16 cellular contexts compared by ENCODE assay signal in genomic region chr3:189626286-189626685, GRCh38.
"Had no signal": no experiment of that assay in that cellular context is flagged by ENCODE, and none has a peak within 500 bp of the region (broad histone marks: within the 10 kb centered on the region; RNA-seq: fewer than 3 reads in every experiment).

No MANE protein-coding gene starts in this region.

- H3K4me1 ChIP-seq: testis had no signal

- H3K9me3 ChIP-seq: mucosa of descending colon, testis had no signal

- H3K4me3 ChIP-seq: mucosa of descending colon, testis had no signal

- H3K27me3 ChIP-seq: testis had no signal

- H3K9me3 Mint-ChIP-seq: brain; central memory CD8-positive, alpha-beta T cell; dendritic cell treated with granulocyte-macrophage colony-stimulating factor and Interleukin-4, amounts not matched to agents 40 ng/mL and 50 ng/mL, for 4 days; effector memory CD8-positive, alpha-beta T cell; nephron progenitor cell; stimulated activated naive CD8-positive, alpha-beta T cell treated with anti-CD3 and anti-CD28 coated beads, Interleukin-15, Interleukin-2, amounts not matched to agents 100 ng/mL and 50 ng/mL, for 24 hours; WTC11 had no signal

- H3K27me3 Mint-ChIP-seq: activated naive CD8-positive, alpha-beta T cell; central memory CD8-positive, alpha-beta T cell; dendritic cell treated with granulocyte-macrophage colony-stimulating factor and Interleukin-4, amounts not matched to agents 40 ng/mL and 50 ng/mL, for 4 days; effector memory CD8-positive, alpha-beta T cell; stimulated activated naive CD8-positive, alpha-beta T cell treated with anti-CD3 and anti-CD28 coated beads, Interleukin-15, Interleukin-2, amounts not matched to agents 100 ng/mL and 50 ng/mL, for 24 hours had no signal

- H3K4me3 Mint-ChIP-seq: activated naive CD8-positive, alpha-beta T cell; brain; central memory CD8-positive, alpha-beta T cell; dendritic cell treated with granulocyte-macrophage colony-stimulating factor and Interleukin-4, amounts not matched to agents 40 ng/mL and 50 ng/mL, for 4 days; effector memory CD8-positive, alpha-beta T cell; nephron progenitor cell; stimulated activated naive CD8-positive, alpha-beta T cell treated with anti-CD3 and anti-CD28 coated beads, Interleukin-15, Interleukin-2, amounts not matched to agents 100 ng/mL and 50 ng/mL, for 24 hours; WTC11 had no signal

- ATAC-seq: effector memory CD8-positive, alpha-beta T cell; mucosa of descending colon; WTC11 had no signal

- H3K36me3 Mint-ChIP-seq: activated naive CD8-positive, alpha-beta T cell; brain; WTC11 had no signal

- H3K27ac Mint-ChIP-seq: activated naive CD8-positive, alpha-beta T cell; dendritic cell treated with granulocyte-macrophage colony-stimulating factor and Interleukin-4, amounts not matched to agents 40 ng/mL and 50 ng/mL, for 4 days; effector memory CD8-positive, alpha-beta T cell; nephron progenitor cell; stimulated activated naive CD8-positive, alpha-beta T cell treated with anti-CD3 and anti-CD28 coated beads, Interleukin-15, Interleukin-2, amounts not matched to agents 100 ng/mL and 50 ng/mL, for 24 hours; WTC11 had no signal

- H3K27ac ChIP-seq: epithelial cell of prostate, testis had no signal

- DNase-seq: activated CD4-positive, alpha-beta T cell treated with anti-CD3 and anti-CD28 coated beads for 48 hours; activated T-cell treated with anti-CD3 and anti-CD28 coated beads for 4 hours; amygdala; effector memory CD8-positive, alpha-beta T cell; mammary epithelial cell; mucosa of descending colon; stimulated activated CD4-positive, alpha-beta T cell treated with anti-CD3 and anti-CD28 coated beads, Interleukin-4, amount 100 ng/mL, for 1 hour; testis had no signal
